Comparison of ENCODE assay signal across 11 cellular contexts in the genomic region with DNA sequence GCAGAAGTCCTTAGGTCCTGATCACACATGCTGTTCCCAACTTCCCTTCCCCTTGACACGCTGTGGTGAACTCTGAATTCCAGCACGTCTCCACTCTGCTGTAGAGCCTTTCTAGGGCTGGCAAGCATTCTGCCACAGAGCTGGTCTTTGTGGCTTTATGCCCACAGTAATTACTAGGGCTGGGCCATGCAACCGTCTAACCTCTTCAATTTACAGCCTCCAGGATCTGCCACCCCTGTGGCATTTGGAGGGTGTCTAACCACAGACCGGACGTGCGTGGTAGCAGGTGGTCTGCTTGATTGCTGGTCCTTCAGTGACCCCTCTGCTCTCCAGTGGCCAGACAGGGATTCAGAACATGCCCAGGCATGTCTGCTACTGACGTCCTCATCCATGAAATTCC. TPM values are rescaled to one million over a fixed set of nuclear protein-coding genes. Genes with fewer than 3 reads are reported as not detected.
DNase-seq lines count a peak whose midpoint lies in the region; ATAC-seq, FAIRE-seq and TF ChIP-seq lines count a peak whose summit lies in the region.
"Had no signal": no experiment of that assay in that cellular context is flagged by ENCODE, and none has a peak within 500 bp of the region (broad histone marks: within the 10 kb centered on the region; RNA-seq: fewer than 3 reads in every experiment).

No MANE protein-coding gene starts in this region.

- peaks cover 17% of the 10 kb centered on the region for H3K4me1 ChIP-seq in foreskin keratinocyte

- H3K4me3 Mint-ChIP-seq in stimulated activated naive CD8-positive, alpha-beta T cell treated with anti-CD3 and anti-CD28 coated beads, Interleukin-15, amount 100 ng/mL, for 72 hours, result no peak overlapping the region
- H3K4me3 Mint-ChIP-seq in activated T-helper 1 cell treated with anti-CD3 and anti-CD28 coated beads, Interleukin-12 subunit alpha, Interleukin-12 subunit beta, Interleukin-2, Interleukin-4 antibody, amounts not matched to agents 30 ng/mL and 10 ng/mL and 1 ng/mL, durations not matched to agents 14 hours and 24 hours and 36 hours, result no peak overlapping the region

- no peak for DNase-seq in stimulated activated naive CD8-positive, alpha-beta T cell treated with anti-CD3 and anti-CD28 coated beads, Interleukin-15, amount 100 ng/mL, for 72 hours
- DNase-seq in stimulated activated naive CD8-positive, alpha-beta T cell treated with anti-CD3 and anti-CD28 coated beads, Interleukin-15, Interleukin-2, amounts not matched to agents 100 U/mL and 50 U/mL, for 24 hours, result no peak
- peak; percentile 99 for DNase-seq in RCC 7860 (ENCODE audit: low spot score)
- DNase-seq in foreskin keratinocyte, result peak; percentile 70 to 82
- DNase-seq in hepatic stellate cell (ENCODE audit: low spot score), result no peak
- DNase-seq in activated T-helper 1 cell treated with anti-CD3 and anti-CD28 coated beads, Interleukin-12 subunit alpha, Interleukin-12 subunit beta, Interleukin-2, Interleukin-4 antibody, amounts not matched to agents 30 ng/mL and 10 ng/mL and 1 ng/mL, durations not matched to agents 14 hours and 24 hours and 36 hours (ENCODE audit: low spot score), result no peak
- no peak for DNase-seq in GM13977 (ENCODE audit: low spot score)
- DNase-seq: DND-41, NCI-H1048, nucleus accumbens had no signal

- H3K27me3 ChIP-seq in foreskin keratinocyte, result no peaks in the 10 kb centered on the region

- FAIRE-seq in RCC 7860 (lab: Jason Lieb, UNC), result peak; percentile 98

- TF ChIP-seq CTCF in foreskin keratinocyte (conservative IDR thresholded peaks at IDR 0.05), result no peak
- no peak for TF ChIP-seq CTCF in GM13977 (IDR thresholded peaks at IDR 0.05; ENCODE audit: extremely low read depth, insufficient read depth, missing control alignments)

- peaks cover 7% of the 10 kb centered on the region for H3K4me1 Mint-ChIP-seq in stimulated activated naive CD8-positive, alpha-beta T cell treated with anti-CD3 and anti-CD28 coated beads, Interleukin-15, amount 100 ng/mL, for 72 hours
- H3K4me1 Mint-ChIP-seq in activated T-helper 1 cell treated with anti-CD3 and anti-CD28 coated beads, Interleukin-12 subunit alpha, Interleukin-12 subunit beta, Interleukin-2, Interleukin-4 antibody, amounts not matched to agents 30 ng/mL and 10 ng/mL and 1 ng/mL, durations not matched to agents 14 hours and 24 hours and 36 hours (ENCODE audit: low read depth), result no peaks in the 10 kb centered on the region

- intact Hi-C loops in activated T-helper 1 cell treated with anti-CD3 and anti-CD28 coated beads, Interleukin-12 subunit alpha, Interleukin-12 subunit beta, Interleukin-2, Interleukin-4 antibody, amounts not matched to agents 30 ng/mL and 10 ng/mL and 1 ng/mL, durations not matched to agents 14 hours and 24 hours and 36 hours (cut with micrococcal nuclease), result no loop called here

- ATAC-seq in stimulated activated naive CD8-positive, alpha-beta T cell treated with anti-CD3 and anti-CD28 coated beads, Interleukin-15, amount 100 ng/mL, for 72 hours, result no peak
- no peak for ATAC-seq in stimulated activated naive CD8-positive, alpha-beta T cell treated with anti-CD3 and anti-CD28 coated beads, Interleukin-15, Interleukin-2, amounts not matched to agents 100 U/mL and 50 U/mL, for 24 hours
- ATAC-seq in foreskin keratinocyte, result peak; percentile 65
- no peak for ATAC-seq in GM21529 (IDR thresholded peaks at IDR 0.05; ENCODE audit: unreplicated experiment)

- H3K9me3 Mint-ChIP-seq in stimulated activated naive CD8-positive, alpha-beta T cell treated with anti-CD3 and anti-CD28 coated beads, Interleukin-15, amount 100 ng/mL, for 72 hours, result peaks cover 0 to 3% of the 10 kb centered on the region in 2 donors
- peaks cover 3% of the 10 kb centered on the region for H3K9me3 Mint-ChIP-seq in activated T-helper 1 cell treated with anti-CD3 and anti-CD28 coated beads, Interleukin-12 subunit alpha, Interleukin-12 subunit beta, Interleukin-2, Interleukin-4 antibody, amounts not matched to agents 30 ng/mL and 10 ng/mL and 1 ng/mL, durations not matched to agents 14 hours and 24 hours and 36 hours

- peak overlapping the region; percentile 71 for H3K27ac ChIP-seq in foreskin keratinocyte

- H3K36me3 Mint-ChIP-seq in activated T-helper 1 cell treated with anti-CD3 and anti-CD28 coated beads, Interleukin-12 subunit alpha, Interleukin-12 subunit beta, Interleukin-2, Interleukin-4 antibody, amounts not matched to agents 30 ng/mL and 10 ng/mL and 1 ng/mL, durations not matched to agents 14 hours and 24 hours and 36 hours (ENCODE audit: low read depth), result no peaks in the 10 kb centered on the region

- in situ Hi-C loops in GM13977 (cut with MboI; ENCODE audit: low pct_unique_long_range_greater_than_20kb, low sequenced_read_pairs, unreplicated experiment), result no loop called here

- peak overlapping the region; percentile 35 to 45 for H3K27ac Mint-ChIP-seq in stimulated activated naive CD8-positive, alpha-beta T cell treated with anti-CD3 and anti-CD28 coated beads, Interleukin-15, amount 100 ng/mL, for 72 hours
- H3K27ac Mint-ChIP-seq in activated T-helper 1 cell treated with anti-CD3 and anti-CD28 coated beads, Interleukin-12 subunit alpha, Interleukin-12 subunit beta, Interleukin-2, Interleukin-4 antibody, amounts not matched to agents 30 ng/mL and 10 ng/mL and 1 ng/mL, durations not matched to agents 14 hours and 24 hours and 36 hours, result no peak overlapping the region

- H3K27me3 Mint-ChIP-seq in stimulated activated naive CD8-positive, alpha-beta T cell treated with anti-CD3 and anti-CD28 coated beads, Interleukin-15, amount 100 ng/mL, for 72 hours, result peaks cover 7% of the 10 kb centered on the region
- peaks cover 5% of the 10 kb centered on the region for H3K27me3 Mint-ChIP-seq in activated T-helper 1 cell treated with anti-CD3 and anti-CD28 coated beads, Interleukin-12 subunit alpha, Interleukin-12 subunit beta, Interleukin-2, Interleukin-4 antibody, amounts not matched to agents 30 ng/mL and 10 ng/mL and 1 ng/mL, durations not matched to agents 14 hours and 24 hours and 36 hours (ENCODE audit: insufficient read depth)

RNA-seq across cellular contexts. Expression of a gene that starts 43.1 kb away (rescaled TPM):
- total RNA-seq in foreskin keratinocyte, result 87.7 and 92.6 TPM in 2 replicates
- 30.5 and 37.1 TPM in 2 replicates for polyA plus RNA-seq in foreskin keratinocyte
- total RNA-seq in activated T-helper 1 cell treated with anti-CD3 and anti-CD28 coated beads, Interleukin-12 subunit alpha, Interleukin-12 subunit beta, Interleukin-2, Interleukin-4 antibody, amounts not matched to agents 30 ng/mL and 10 ng/mL and 1 ng/mL, durations not matched to agents 14 hours and 24 hours and 36 hours, result not detected in 2 replicates

Comparison
In these comparisons a context has a peak if more than half of its experiments do, and no peak if none do; other contexts are left out.
1. DNase-seq: peak in RCC 7860 (single experiment) and foreskin keratinocyte (2 of 2); none in stimulated activated naive CD8-positive, alpha-beta T cell treated with anti-CD3 and anti-CD28 coated beads, Interleukin-15, amount 100 ng/mL, for 72 hours (0 of 2), stimulated activated naive CD8-positive, alpha-beta T cell treated with anti-CD3 and anti-CD28 coated beads, Interleukin-15, Interleukin-2, amounts not matched to agents 100 U/mL and 50 U/mL, for 24 hours (single experiment), hepatic stellate cell (single experiment), activated T-helper 1 cell treated with anti-CD3 and anti-CD28 coated beads, Interleukin-12 subunit alpha, Interleukin-12 subunit beta, Interleukin-2, Interleukin-4 antibody, amounts not matched to agents 30 ng/mL and 10 ng/mL and 1 ng/mL, durations not matched to agents 14 hours and 24 hours and 36 hours (single experiment) and GM13977 (single experiment).
2. RNA of a gene that starts 43.1 kb away (total RNA-seq): 87.7 to 92.6 TPM in foreskin keratinocyte; not detected in activated T-helper 1 cell treated with anti-CD3 and anti-CD28 coated beads, Interleukin-12 subunit alpha, Interleukin-12 subunit beta, Interleukin-2, Interleukin-4 antibody, amounts not matched to agents 30 ng/mL and 10 ng/mL and 1 ng/mL, durations not matched to agents 14 hours and 24 hours and 36 hours; every median in the first group is over 10 times any median in the second.